In genomic region chr7:17367502-17367901, GRCh38 we compare ENCODE assay signal across 2 cellular contexts.
TF ChIP-seq lines count a peak whose summit lies in the region.

No MANE protein-coding gene starts in this region.

TF ChIP-seq in IMR-90, 13 proteins besides CTCF, POLR2A, EP300 and RAD21:
- TF ChIP-seq CHD1 (IDR thresholded peaks at IDR 0.05; ENCODE audit: low read depth, low read length) (no peak), CEBPB (IDR thresholded peaks at IDR 0.05; ENCODE audit: low read depth, low read length) (no peak), ELK1 (IDR thresholded peaks at IDR 0.05; ENCODE audit: borderline replicate concordance, low read depth, low read length) (no peak), FOS (IDR thresholded peaks at IDR 0.05; ENCODE audit: low read depth, low read length) (no peak), NFE2L2 (IDR thresholded peaks at IDR 0.05; ENCODE audit: low read depth, low read length) (no peak), SMC3 (IDR thresholded peaks at IDR 0.05; ENCODE audit: low read depth, low read length) (no peak), MAFK (IDR thresholded peaks at IDR 0.05; ENCODE audit: low read depth, low read length) (no peak), MXI1 (IDR thresholded peaks at IDR 0.05; ENCODE audit: borderline replicate concordance, low read depth, low read length) (no peak), MAZ (IDR thresholded peaks at IDR 0.05; ENCODE audit: borderline replicate concordance, low read depth, low read length) (no peak), USF2 (IDR thresholded peaks at IDR 0.05; ENCODE audit: low read depth, low read length) (no peak), RFX5 (IDR thresholded peaks at IDR 0.05; ENCODE audit: low read depth, low read length) (no peak), BHLHE40 (IDR thresholded peaks at IDR 0.05; ENCODE audit: low read depth, low read length) (no peak), RCOR1 (IDR thresholded peaks at IDR 0.05; ENCODE audit: insufficient replicate concordance, low read length) (no peak)

TF ChIP-seq in H1, 55 proteins besides CTCF, POLR2A, EP300 and RAD21:
- TF ChIP-seq USF2 (IDR thresholded peaks at IDR 0.05; ENCODE audit: low read length) (no peak), CREB1 (IDR thresholded peaks at IDR 0.05) (no peak), RFX5 (IDR thresholded peaks at IDR 0.05; ENCODE audit: borderline replicate concordance, low read depth, low read length) (no peak), KDM1A (IDR thresholded peaks at IDR 0.05; ENCODE audit: borderline replicate concordance, low read length) (no peak), ATF2 (IDR thresholded peaks at IDR 0.05; ENCODE audit: low read length) (no peak), TAF7 (optimal IDR thresholded peaks at IDR 0.05; ENCODE audit: borderline replicate concordance, low read depth, low read length) (no peak), YY1 (IDR thresholded peaks at IDR 0.05; ENCODE audit: low read depth, low read length) (no peak), ASH2L (IDR thresholded peaks at IDR 0.05; ENCODE audit: low read length) (no peak), NANOG (IDR thresholded peaks at IDR 0.05; ENCODE audit: insufficient read depth, low read depth, low read length, poor library complexity, severe bottlenecking) (no peak), TEAD4 (IDR thresholded peaks at IDR 0.05; ENCODE audit: low read depth, low read length) (no peak), RXRA (IDR thresholded peaks at IDR 0.05; ENCODE audit: insufficient read depth, low read depth, low read length) (no peak), MAX (IDR thresholded peaks at IDR 0.05) (no peak), BCL11A (IDR thresholded peaks at IDR 0.05; ENCODE audit: low read depth in 2 of 2, low read length in 2 of 2) (no peak), TCF12 (IDR thresholded peaks at IDR 0.05; ENCODE audit: low read depth, low read length) (no peak), JUN (IDR thresholded peaks at IDR 0.05; ENCODE audit: low read depth, low read length) (no peak), SP2 (IDR thresholded peaks at IDR 0.05; ENCODE audit: low read length) (no peak), TBP (IDR thresholded peaks at IDR 0.05; ENCODE audit: low read depth, low read length) (no peak), SIX5 (IDR thresholded peaks at IDR 0.05; ENCODE audit: low read depth, low read length) (no peak), KDM4A (IDR thresholded peaks at IDR 0.05; ENCODE audit: low read depth, low read length, severe bottlenecking) (no peak)
